11 cellular contexts compared by ENCODE assay signal in genomic region chr19:14577885-14578427, GRCh38. TPM values are rescaled to one million over a fixed set of nuclear protein-coding genes. Genes with fewer than 3 reads are reported as not detected.
DNase-seq lines count a peak whose midpoint lies in the region; ATAC-seq and TF ChIP-seq lines count a peak whose summit lies in the region.
"Had no signal": no experiment of that assay in that cellular context is flagged by ENCODE, and none has a peak within 500 bp of the region (broad histone marks: within the 10 kb centered on the region; RNA-seq: fewer than 3 reads in every experiment).

No MANE protein-coding gene starts in this region.

- no peaks in the 10 kb centered on the region for H3K9me3 ChIP-seq in OCI-LY1 (ENCODE audit: low read length)
- H3K9me3 ChIP-seq in body of pancreas: no peaks in the 10 kb centered on the region

- no peaks in the 10 kb centered on the region for H3F3A ChIP-seq in OCI-LY1 (ENCODE audit: insufficient read depth, low read length)

- 42 to 55% methylated on average over 5 to 6 of the region's 6 CpGs for WGBS in body of pancreas, 2 donors

- H4K20me1 ChIP-seq in OCI-LY1 (ENCODE audit: insufficient read depth, low read length): no peaks in the 10 kb centered on the region

- TF ChIP-seq CTCF in GM10266 (IDR thresholded peaks at IDR 0.05; ENCODE audit: control insufficient read depth, insufficient read depth, low read depth, missing control alignments) (no peak), OCI-LY1 (IDR thresholded peaks at IDR 0.05; ENCODE audit: low read length) (no peak), body of pancreas (IDR thresholded peaks at IDR 0.05) (no peak), CD14-positive monocyte (IDR thresholded peaks at IDR 0.05) (no peak)

- no peaks in the 10 kb centered on the region for H3K9me2 ChIP-seq in OCI-LY1 (ENCODE audit: low read depth, low read length)

- intact Hi-C loops in body of pancreas (cut with DNase I) (no loop called here), CD14-positive monocyte (cut with micrococcal nuclease) (loop anchor here (5.0 to 10.0 kb wide), 3 partner anchors 39 to 197 kb away; partner anchors contain the start of gene ADGRE2 (in 1 of the 2))

- H3K4me1 ChIP-seq in OCI-LY1 (ENCODE audit: insufficient read depth, low read length, severe bottlenecking): peaks cover 41% of the 10 kb centered on the region
- peaks cover 6% of the 10 kb centered on the region for H3K4me1 ChIP-seq in body of pancreas

- H3K27me3 Mint-ChIP-seq in CD14-positive monocyte (ENCODE audit: low read depth in 3 of 3): peaks cover 0 to 2% (median 1%) of the 10 kb centered on the region in 3 donors

- H3K79me2 ChIP-seq in OCI-LY1 (ENCODE audit: insufficient read depth, low read length): no peaks in the 10 kb centered on the region

- H3K4me3 Mint-ChIP-seq in CD14-positive monocyte: no peak overlapping the region
- H3K4me3 Mint-ChIP-seq: HFFc6 had no signal

- no peak for TF ChIP-seq POLR2A in body of pancreas (IDR thresholded peaks at IDR 0.05)

- peak overlapping the region; percentile 76 for H3K27ac ChIP-seq in OCI-LY1 (ENCODE audit: low read depth, low read length, poor library complexity, severe bottlenecking)
- H3K27ac ChIP-seq in body of pancreas: no peak overlapping the region
- H3K27ac ChIP-seq: HL-60 had no signal

- peak overlapping the region in 1 of 7 donors; percentile 7 for H3K27ac Mint-ChIP-seq in CD14-positive monocyte
- H3K27ac Mint-ChIP-seq: HFFc6 had no signal

- no peak overlapping the region for H2AFZ ChIP-seq in OCI-LY1 (ENCODE audit: low read length)

- H3K36me3 Mint-ChIP-seq in CD14-positive monocyte: no peaks in the 10 kb centered on the region

- ATAC-seq in GM21786 (IDR thresholded peaks at IDR 0.05; ENCODE audit: unreplicated experiment) (peak; percentile 43), esophagus mucosa (peak; percentile 34), HG03378 (IDR thresholded peaks at IDR 0.05; ENCODE audit: unreplicated experiment) (no peak), body of pancreas (no peak), GM21526 (IDR thresholded peaks at IDR 0.05; ENCODE audit: low FRiP score, unreplicated experiment) (no peak)

- H3K4me3 ChIP-seq in OCI-LY1 (ENCODE audit: low read depth, low read length, poor library complexity, severe bottlenecking) (no peak overlapping the region), body of pancreas (no peak overlapping the region)

- H3K4me1 Mint-ChIP-seq in CD14-positive monocyte: peaks cover 23% of the 10 kb centered on the region

- no peak overlapping the region for H3K4me2 ChIP-seq in OCI-LY1 (ENCODE audit: low read length)

- no peaks in the 10 kb centered on the region for H3K9me3 Mint-ChIP-seq in CD14-positive monocyte
- H3K9me3 Mint-ChIP-seq: HFFc6 had no signal

- DNase-seq in GM10266 (ENCODE audit: extremely low spot score): peak; percentile 39
- no peak for DNase-seq in body of pancreas
- DNase-seq in CD14-positive monocyte (ENCODE audit: low spot score): no peak
- DNase-seq: HFFc6, Right ventricle myocardium superior had no signal

- H3K36me3 ChIP-seq in OCI-LY1 (ENCODE audit: insufficient read depth, low read length) (no peaks in the 10 kb centered on the region), body of pancreas (replicated peaks in 1 of 2; ENCODE audit: insufficient read depth in 1 of 2, low read depth in 2 of 2) (no peaks in the 10 kb centered on the region)

- H3K9ac ChIP-seq in OCI-LY1 (ENCODE audit: low read length): no peak overlapping the region

- H3K27me3 ChIP-seq in OCI-LY1 (ENCODE audit: insufficient read depth, low read length): no peaks in the 10 kb centered on the region
- H3K27me3 ChIP-seq in body of pancreas: no peaks in the 10 kb centered on the region

RNA-seq across cellular contexts. Expression of gene CLEC17A, which starts 4.9 kb away (rescaled TPM):
- total RNA-seq in esophagus mucosa: 0.20 TPM
- not detected for total RNA-seq in body of pancreas
- polyA plus RNA-seq in CD14-positive monocyte: 1 to 10 TPM in 1 of 2 donors, under 1 TPM in 1; 0.62 to 3.4 TPM
- total RNA-seq: HFFc6, Right ventricle myocardium superior had no signal

RNA-seq across cellular contexts. Expression of gene NDUFB7, which starts 6.1 kb away (rescaled TPM):
- total RNA-seq in esophagus mucosa: 186 TPM
- total RNA-seq in body of pancreas: 100 to 1,000 TPM; 121 to 206 TPM
- polyA plus RNA-seq in CD14-positive monocyte: 100 to 1,000 TPM; 204 to 313 TPM

RNA-seq across cellular contexts. Expression of gene TECR, which starts 48.6 kb away (rescaled TPM):
- total RNA-seq in esophagus mucosa: 341 TPM
- total RNA-seq in body of pancreas: 10 to 100 TPM; 26.2 to 28.7 TPM
- 10 to 100 TPM; 76.7 to 79.6 TPM for polyA plus RNA-seq in CD14-positive monocyte

RNA-seq across cellular contexts. Expression of gene DNAJB1, which starts 59.8 kb away (rescaled TPM):
- total RNA-seq in esophagus mucosa (337 TPM), body of pancreas (10 to 100 TPM; 24.4 to 33.2 TPM)
- polyA plus RNA-seq in CD14-positive monocyte: 10 to 100 TPM; 59.3 to 70.9 TPM

Comparison
In these comparisons a context has a peak if more than half of its experiments do, and no peak if none do; other contexts are left out.
1. ATAC-seq: peak in GM21786 (single experiment) and esophagus mucosa (single experiment); none in HG03378 (single experiment), body of pancreas (single experiment) and GM21526 (single experiment).
2. RNA of gene TECR, which starts 48.6 kb away (total RNA-seq): 341 TPM in esophagus mucosa (single experiment); 26.2 to 28.7 TPM in body of pancreas; every median in the first group is over 10 times any median in the second.